8 cellular contexts compared by ENCODE assay signal in the genomic region with DNA sequence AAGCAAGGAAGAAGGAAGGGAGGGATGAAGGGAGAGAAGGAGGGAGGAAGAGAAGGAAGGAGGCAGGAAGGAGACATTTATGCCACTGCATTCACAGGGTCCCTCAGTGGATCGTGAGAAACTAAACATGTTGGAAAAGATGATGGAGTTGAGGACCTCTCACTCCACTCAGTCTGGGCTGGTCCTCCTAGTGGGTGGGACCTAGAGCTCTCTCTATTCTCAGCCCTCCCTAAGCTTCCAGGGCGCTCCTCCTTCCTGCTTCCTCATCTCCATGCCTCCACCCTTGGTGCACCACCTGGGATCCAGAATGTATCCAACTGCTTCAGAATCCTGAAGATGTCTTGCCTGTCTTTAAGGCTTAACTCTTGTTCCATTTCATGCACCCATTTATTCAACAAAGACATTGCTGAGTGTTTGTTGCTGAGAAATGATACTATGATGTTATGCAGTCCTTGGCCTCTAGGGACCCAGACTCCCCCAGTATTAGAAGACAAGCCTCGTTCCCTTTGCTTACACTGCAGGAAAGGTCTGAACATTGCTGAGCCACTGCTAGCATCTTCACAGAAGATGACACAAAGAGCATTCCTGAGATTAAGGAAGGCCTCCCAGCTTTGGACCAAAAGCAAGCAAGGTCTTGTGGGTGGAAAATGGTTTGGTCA.
DNase-seq lines count a peak whose midpoint lies in the region; ATAC-seq, FAIRE-seq and TF ChIP-seq lines count a peak whose summit lies in the region.

No MANE protein-coding gene starts in this region.

- H3K9me3 ChIP-seq in effector memory CD4-positive, alpha-beta T cell (ENCODE audit: control insufficient read depth, low read length), result no peaks in the 10 kb centered on the region

- peak; percentile 9 for DNase-seq in AG08395 (ENCODE audit: low spot score)
- no peak for DNase-seq in bronchial epithelial cell (ENCODE audit: low read depth)
- no peak for DNase-seq in effector memory CD4-positive, alpha-beta T cell
- DNase-seq in occipital lobe (lab: John Stamatoyannopoulos, UW), result no peak

- peak; percentile 37 for ATAC-seq in GM19025 (IDR thresholded peaks at IDR 0.05; ENCODE audit: low read depth, unreplicated experiment)
- ATAC-seq in HG03354 (IDR thresholded peaks at IDR 0.05; ENCODE audit: poor library complexity, severe bottlenecking, unreplicated experiment), result peak; percentile 85
- no peak for ATAC-seq in HG03469 (IDR thresholded peaks at IDR 0.05; ENCODE audit: unreplicated experiment)
- ATAC-seq in HG02970 (IDR thresholded peaks at IDR 0.05; ENCODE audit: low FRiP score, unreplicated experiment), result no peak

- peaks cover 2% of the 10 kb centered on the region for H3K27me3 ChIP-seq in bronchial epithelial cell (ENCODE audit: control insufficient read depth, insufficient read depth, low read length)
- no peaks in the 10 kb centered on the region for H3K27me3 ChIP-seq in effector memory CD4-positive, alpha-beta T cell (replicated peaks; ENCODE audit: control insufficient read depth, insufficient read depth, low read length, poor library complexity, severe bottlenecking)

- peak; percentile 13 for TF ChIP-seq CTCF in bronchial epithelial cell (IDR thresholded peaks at IDR 0.05; ENCODE audit: insufficient read depth, low read length, severe bottlenecking)

- FAIRE-seq in bronchial epithelial cell (lab: Jason Lieb, UNC), result no peak

- H3K27ac ChIP-seq in effector memory CD4-positive, alpha-beta T cell (ENCODE audit: insufficient read depth, low read length, poor library complexity, severe bottlenecking), result no peak overlapping the region

- H3K36me3 ChIP-seq in bronchial epithelial cell (ENCODE audit: control insufficient read depth, insufficient read depth, low read length), result no peaks in the 10 kb centered on the region
- no peaks in the 10 kb centered on the region for H3K36me3 ChIP-seq in effector memory CD4-positive, alpha-beta T cell (ENCODE audit: control insufficient read depth, insufficient read depth, low read length)

- no peak overlapping the region for H3K4me3 ChIP-seq in bronchial epithelial cell (ENCODE audit: low read depth, low read length)
- H3K4me3 ChIP-seq in effector memory CD4-positive, alpha-beta T cell (ENCODE audit: insufficient read depth, low read depth, low read length, poor library complexity, severe bottlenecking), result no peak overlapping the region

- H3K4me1 ChIP-seq in effector memory CD4-positive, alpha-beta T cell (ENCODE audit: control insufficient read depth, insufficient read depth, low read length, poor library complexity, severe bottlenecking), result no peaks in the 10 kb centered on the region

Comparison
In these comparisons a context has a peak if more than half of its experiments do, and no peak if none do; other contexts are left out.
1. ATAC-seq: peak in GM19025 (single experiment) and HG03354 (single experiment); none in HG03469 (single experiment) and HG02970 (single experiment).